8 cellular contexts compared by ENCODE assay signal in genomic region chr16:85888405-85889331, GRCh38. TPM values are rescaled to one million over a fixed set of nuclear protein-coding genes. Genes with fewer than 3 reads are reported as not detected.
DNase-seq lines count a peak whose midpoint lies in the region; ATAC-seq, FAIRE-seq and TF ChIP-seq lines count a peak whose summit lies in the region.

No MANE protein-coding gene starts in this region.

- CTCF ChIA-PET in endothelial cell of umbilical vein (lab: Charles Lee): no interaction called here

- BruUV-seq in endothelial cell of umbilical vein (replicated peaks; lab: Mats Ljungman, UMichigan): no TSS peak

- peak overlapping the region; percentile 21 for H3K9ac ChIP-seq in endothelial cell of umbilical vein (replicated peaks; ENCODE audit: extremely low read depth, insufficient read depth, low read length)

- H4K20me1 ChIP-seq in endothelial cell of umbilical vein (replicated peaks; ENCODE audit: control insufficient read depth, extremely low read depth, insufficient read depth, low read length): no peaks in the 10 kb centered on the region

- TF ChIP-seq POLR2A in endothelial cell of umbilical vein (IDR thresholded peaks at IDR 0.05; ENCODE audit: low read depth, low read length): no peak

- H3K9me3 ChIP-seq in heart right ventricle: no peaks in the 10 kb centered on the region
- H3K9me3 ChIP-seq in endothelial cell of umbilical vein (replicated peaks; ENCODE audit: control insufficient read depth, insufficient read depth, low read length): no peaks in the 10 kb centered on the region

- WGBS in heart right ventricle, 2 donors: 42 to 56% methylated on average over 5 of the region's 5 CpGs

- H3K79me2 ChIP-seq in endothelial cell of umbilical vein (ENCODE audit: control insufficient read depth, insufficient read depth, low read length): no peaks in the 10 kb centered on the region

- H2AFZ ChIP-seq in endothelial cell of umbilical vein (ENCODE audit: low read depth, low read length): peak overlapping the region; percentile 14

- intact Hi-C loops in heart right ventricle (cut with DNase I): no loop called here
- intact Hi-C loops in Right ventricle myocardium inferior (cut with DNase I): no loop called here
- intact Hi-C loops in endothelial cell of umbilical vein (cut with micrococcal nuclease): loop anchor here (1.0 kb wide), 1 partner anchor 9 kb away; no protein-coding TSS in a partner anchor

- POLR2A ChIA-PET in endothelial cell of umbilical vein (lab: Charles Lee): no interaction called here

- H3K4me1 ChIP-seq in heart right ventricle (peaks cover 0 to 18% (median 0%) of the 10 kb centered on the region in 9 donors), endothelial cell of umbilical vein (ENCODE audit: control insufficient read depth, extremely low read depth, insufficient read depth, low read length) (peaks cover 19% of the 10 kb centered on the region)

- H3K36me3 ChIP-seq in heart right ventricle (no peaks in the 10 kb centered on the region), endothelial cell of umbilical vein (ENCODE audit: control insufficient read depth in 2 of 2, extremely low read depth in 1 of 2, insufficient read depth in 2 of 2, low read length in 2 of 2) (no peaks in the 10 kb centered on the region), H7 (replicated peaks; ENCODE audit: control insufficient read depth, insufficient read depth, low read length) (no peaks in the 10 kb centered on the region)

- TF ChIP-seq CTCF in heart right ventricle (IDR thresholded peaks at IDR 0.05) (no peak), endothelial cell of umbilical vein (IDR thresholded peaks at IDR 0.05; ENCODE audit: extremely low read depth in 1 of 2, insufficient read depth in 1 of 2, low read depth in 1 of 2, low read length in 2 of 2) (no peak)

- ATAC-seq in heart right ventricle (peak in 5 of 8 donors; percentile 45 to 70 (median 59)), Right ventricle myocardium inferior (no peak), HG02623 (IDR thresholded peaks at IDR 0.05; ENCODE audit: unreplicated experiment) (peak; percentile 86)

- FAIRE-seq in endothelial cell of umbilical vein (lab: Jason Lieb, UNC): peak; percentile 96

- dilution Hi-C loops in endothelial cell of umbilical vein (cut with MboI; ENCODE audit: extremely low pct_ligation_motif_present, low sequenced_read_pairs): no loop called here

- no peaks in the 10 kb centered on the region for H3K9me1 ChIP-seq in endothelial cell of umbilical vein (replicated peaks; ENCODE audit: control insufficient read depth, extremely low read depth, insufficient read depth, low read length)

- DNase-seq in heart right ventricle (no peak), Right ventricle myocardium inferior (ENCODE audit: missing footprints) (no peak), NOMO-1 treated with DMSO at 0.1 percent for 48 hours (lab: John Stamatoyannopoulos, UW; ENCODE audit: unreplicated experiment) (peak; percentile 87), endothelial cell of umbilical vein (ENCODE audit: low read depth, low spot score) (peak; percentile 88), ecto neural progenitor cell (ENCODE audit: low spot score) (no peak), H7 (no peak), mesenteric fat pad (ENCODE audit: low spot score) (no peak)

- H3K27ac ChIP-seq in heart right ventricle (peak overlapping the region in 1 of 10 donors; percentile 78), endothelial cell of umbilical vein (ENCODE audit: insufficient read depth, low read depth, low read length) (peak overlapping the region; percentile 80)

- H3K27me3 ChIP-seq in heart right ventricle: peaks cover 0 to 54% (median 30%) of the 10 kb centered on the region in 7 donors
- H3K27me3 ChIP-seq in endothelial cell of umbilical vein (ENCODE audit: control insufficient read depth in 2 of 2, insufficient read depth in 2 of 2, low read length in 2 of 2): peaks cover 4 to 5% of the 10 kb centered on the region in 2 experiments
- H3K27me3 ChIP-seq in H7 (ENCODE audit: control insufficient read depth, insufficient read depth, low read length): no peaks in the 10 kb centered on the region; the same call in 1 of the 2 replicates

- no peak overlapping the region for H3K4me3 ChIP-seq in heart right ventricle
- H3K4me3 ChIP-seq in endothelial cell of umbilical vein (replicated peaks in 1 of 3; ENCODE audit: insufficient read depth in 1 of 3, low read depth in 1 of 3, low read length in 3 of 3): no peak overlapping the region
- H3K4me3 ChIP-seq in H7 (ENCODE audit: insufficient read depth, low read depth, low read length): no peak overlapping the region

- H3K4me2 ChIP-seq in endothelial cell of umbilical vein (ENCODE audit: insufficient read depth, low read length): peak overlapping the region; percentile 70

TF ChIP-seq in endothelial cell of umbilical vein, 7 proteins besides CTCF, POLR2A, EP300 and RAD21:
- TF ChIP-seq POLR2AphosphoS5 (IDR thresholded peaks at IDR 0.05; ENCODE audit: insufficient read depth, low read depth, low read length): peak; percentile 77
- peak; percentile 87 for TF ChIP-seq FOS (IDR thresholded peaks at IDR 0.05; ENCODE audit: borderline replicate concordance, insufficient read depth, low read length)
- no peak for TF ChIP-seq EZH2 (IDR thresholded peaks at IDR 0.05; ENCODE audit: borderline replicate concordance, low read depth, low read length, severe bottlenecking)
- TF ChIP-seq JUN (IDR thresholded peaks at IDR 0.05; ENCODE audit: borderline replicate concordance, insufficient read depth, insufficient read length, low read depth): peak; percentile 99
- TF ChIP-seq MYC (IDR thresholded peaks at IDR 0.05; ENCODE audit: low read depth, low read length): no peak
- no peak for TF ChIP-seq GATA2 (IDR thresholded peaks at IDR 0.05; ENCODE audit: insufficient read depth, insufficient read length, low read depth, low read length)
- no peak for TF ChIP-seq MAX (IDR thresholded peaks at IDR 0.05; ENCODE audit: insufficient read depth, insufficient read length)

RNA-seq across cellular contexts. Expression of gene IRF8, which starts 10.3 kb away (rescaled TPM):
- total RNA-seq in heart right ventricle: 10 to 100 TPM in 1 of 10 donors, 1 to 10 TPM in 7, under 1 TPM in 2; 0.72 to 29.4 (median 2.5) TPM
- polyA plus RNA-seq in heart right ventricle: 1 to 10 TPM; 1.7 to 1.9 TPM
- 3.3 TPM for total RNA-seq in Right ventricle myocardium inferior
- total RNA-seq in endothelial cell of umbilical vein: not detected in 2 replicates
- polyA plus RNA-seq in endothelial cell of umbilical vein: 0.08 TPM in 1 of 2 replicates, not detected in the other
- polyA plus RNA-seq in endothelial cell of umbilical vein (2011; cell fraction: cytosol; rRNA removed): 0.06 and 0.11 TPM in 2 replicates
- 0.13 and 0.22 TPM in 2 replicates for polyA plus RNA-seq in endothelial cell of umbilical vein (2011; cell fraction: nucleus; rRNA removed)
- polyA plus RNA-seq in endothelial cell of umbilical vein (2012): not detected in 2 replicates
- not detected in 2 replicates for polyA minus RNA-seq in endothelial cell of umbilical vein
- not detected for polyA minus RNA-seq in endothelial cell of umbilical vein (2011; cell fraction: cytosol; rRNA and poly(A)+ RNA removed)
- not detected in 2 replicates for polyA minus RNA-seq in endothelial cell of umbilical vein (2011; cell fraction: nucleus; rRNA and poly(A)+ RNA removed)
- 0.21 and 2.7 TPM in 2 replicates for total RNA-seq in H7 (2014; rRNA removed; shearing (Covaris generic))
- 112 TPM for total RNA-seq in mesenteric fat pad

Comparison
In these comparisons a context has a peak if more than half of its experiments do, and no peak if none do; other contexts are left out.
1. DNase-seq: peak in NOMO-1 treated with DMSO at 0.1 percent for 48 hours (single experiment) and endothelial cell of umbilical vein (single experiment); none in heart right ventricle (0 of 2), Right ventricle myocardium inferior (single experiment), ecto neural progenitor cell (single experiment), H7 (single experiment) and mesenteric fat pad (single experiment).